ENCODE assay signal across 1 cellular context in the genomic region with DNA sequence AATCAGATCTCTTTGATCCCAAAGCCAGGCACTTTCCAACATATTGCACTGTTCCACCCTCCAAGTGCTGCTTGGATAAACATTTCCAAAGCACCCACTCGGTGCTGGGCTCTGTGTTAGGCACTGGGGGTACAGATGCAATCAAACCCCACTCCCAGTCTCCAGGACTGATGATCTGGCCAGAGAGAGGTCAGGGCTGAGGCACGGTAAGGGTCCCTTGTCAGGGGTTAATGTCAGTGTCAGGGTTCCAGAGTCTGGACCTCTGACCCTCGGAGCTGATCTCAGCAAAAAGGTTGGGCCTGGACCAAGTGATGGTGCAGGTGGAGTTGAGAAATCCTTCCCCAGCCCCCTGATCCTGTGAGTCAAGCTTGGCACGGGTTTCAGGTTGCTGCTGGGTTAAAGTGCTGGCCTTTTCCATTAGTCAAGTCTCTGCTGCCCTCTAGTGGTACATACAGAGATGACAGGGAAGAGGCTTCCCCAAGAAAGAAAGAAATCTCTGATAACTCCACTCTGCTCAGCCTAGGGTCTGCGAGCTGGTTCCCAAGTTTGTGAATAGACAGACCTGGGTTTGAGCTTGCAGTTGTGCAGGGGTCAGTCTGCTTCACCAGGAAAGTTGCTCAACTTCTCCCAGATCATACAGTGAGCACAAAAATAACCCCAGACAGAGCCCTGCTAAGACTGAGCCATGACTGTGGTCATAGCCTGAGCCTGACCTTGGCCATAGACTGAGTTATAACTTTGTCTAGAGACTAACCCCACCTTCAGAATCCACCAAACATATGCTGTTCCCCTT.
TF ChIP-seq lines count a peak whose summit lies in the region.

No MANE protein-coding gene starts in this region.

TF ChIP-seq in IMR-90, 13 proteins besides CTCF, POLR2A, EP300 and RAD21 (continued from another document):
- TF ChIP-seq ELK1 (IDR thresholded peaks at IDR 0.05; ENCODE audit: borderline replicate concordance, low read depth, low read length): no peak
- TF ChIP-seq MAZ (IDR thresholded peaks at IDR 0.05; ENCODE audit: borderline replicate concordance, low read depth, low read length): peak; percentile 24; the same call in 1 of the 2 replicates
- TF ChIP-seq NFE2L2 (IDR thresholded peaks at IDR 0.05; ENCODE audit: low read depth, low read length): no peak
- no peak for TF ChIP-seq MXI1 (IDR thresholded peaks at IDR 0.05; ENCODE audit: borderline replicate concordance, low read depth, low read length)
- TF ChIP-seq CHD1 (IDR thresholded peaks at IDR 0.05; ENCODE audit: low read depth, low read length): no peak
